In the genomic region with DNA sequence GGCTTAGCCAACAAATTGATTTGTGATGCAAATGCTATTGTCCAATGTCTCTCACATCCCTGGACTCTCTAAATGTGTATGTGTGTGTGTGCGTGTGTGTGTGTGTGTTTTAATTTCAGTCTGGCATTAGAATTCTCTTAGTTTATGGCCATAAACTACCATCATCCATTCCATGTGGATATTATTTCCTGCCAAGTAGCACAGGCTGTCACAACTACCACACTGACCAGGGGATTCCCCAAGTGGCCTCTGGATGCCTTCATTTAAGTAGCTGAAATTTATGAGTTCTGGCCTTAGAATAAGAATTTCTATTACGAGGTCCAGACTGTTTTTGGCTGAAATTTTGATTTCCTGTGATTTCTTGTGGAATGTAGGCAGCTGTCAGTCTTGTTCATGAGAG, we compare ENCODE assay signal across 2 cellular contexts.
TF ChIP-seq lines count a peak whose summit lies in the region.

No MANE protein-coding gene starts in this region.

TF ChIP-seq in endothelial cell of umbilical vein, 7 proteins besides CTCF, POLR2A, EP300 and RAD21 (continued from another document):
- TF ChIP-seq, protein P1, sequence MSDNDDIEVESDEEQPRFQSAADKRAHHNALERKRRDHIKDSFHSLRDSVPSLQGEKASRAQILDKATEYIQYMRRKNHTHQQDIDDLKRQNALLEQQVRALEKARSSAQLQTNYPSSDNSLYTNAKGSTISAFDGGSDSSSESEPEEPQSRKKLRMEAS (IDR thresholded peaks at IDR 0.05; ENCODE audit: insufficient read depth, insufficient read length) = no peak
- TF ChIP-seq POLR2AphosphoS5 (IDR thresholded peaks at IDR 0.05; ENCODE audit: insufficient read depth, low read depth, low read length) (no peak), EZH2 (IDR thresholded peaks at IDR 0.05; ENCODE audit: borderline replicate concordance, low read depth, low read length, severe bottlenecking) (no peak), JUN (IDR thresholded peaks at IDR 0.05; ENCODE audit: borderline replicate concordance, insufficient read depth, insufficient read length, low read depth) (no peak)

TF ChIP-seq in HepG2, 621 proteins besides CTCF, POLR2A, EP300 and RAD21 (continued from another document):
- TF ChIP-seq, protein P2, sequence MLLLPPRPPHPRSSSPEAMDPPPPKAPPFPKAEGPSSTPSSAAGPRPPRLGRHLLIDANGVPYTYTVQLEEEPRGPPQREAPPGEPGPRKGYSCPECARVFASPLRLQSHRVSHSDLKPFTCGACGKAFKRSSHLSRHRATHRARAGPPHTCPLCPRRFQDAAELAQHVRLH (CRISPR knock-in tag; IDR thresholded peaks at IDR 0.05; ENCODE audit: borderline replicate concordance, low read depth) = no peak
- TF ChIP-seq ZNF3 (CRISPR knock-in tag; IDR thresholded peaks at IDR 0.05) (no peak), REPIN1 (CRISPR knock-in tag; IDR thresholded peaks at IDR 0.05; ENCODE audit: borderline replicate concordance, low read depth) (no peak)
